2 cellular contexts compared by ENCODE assay signal in the genomic region with DNA sequence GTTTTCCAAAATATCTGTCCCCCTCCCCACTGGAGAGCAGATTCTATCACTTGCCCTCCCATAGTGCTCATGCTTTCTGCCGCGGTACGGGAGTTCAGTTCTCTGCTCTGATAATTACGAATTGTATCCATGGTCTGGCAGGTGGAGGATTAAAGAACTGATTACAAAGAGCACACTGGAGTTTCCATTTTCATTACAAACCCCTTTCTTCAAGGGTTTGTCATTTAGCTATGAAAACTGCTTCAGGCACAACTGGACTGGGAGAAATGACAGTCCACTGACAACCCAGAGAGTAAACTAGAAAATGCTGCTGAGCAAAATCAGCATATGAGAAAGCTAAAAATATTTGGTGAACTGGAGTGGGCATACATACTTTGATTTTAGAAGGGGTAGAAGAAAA.
TF ChIP-seq lines count a peak whose summit lies in the region.

No MANE protein-coding gene starts in this region.

TF ChIP-seq in GM23338, 12 proteins besides CTCF, POLR2A, EP300 and RAD21 (continued from another document):
- TF ChIP-seq, protein P1, sequence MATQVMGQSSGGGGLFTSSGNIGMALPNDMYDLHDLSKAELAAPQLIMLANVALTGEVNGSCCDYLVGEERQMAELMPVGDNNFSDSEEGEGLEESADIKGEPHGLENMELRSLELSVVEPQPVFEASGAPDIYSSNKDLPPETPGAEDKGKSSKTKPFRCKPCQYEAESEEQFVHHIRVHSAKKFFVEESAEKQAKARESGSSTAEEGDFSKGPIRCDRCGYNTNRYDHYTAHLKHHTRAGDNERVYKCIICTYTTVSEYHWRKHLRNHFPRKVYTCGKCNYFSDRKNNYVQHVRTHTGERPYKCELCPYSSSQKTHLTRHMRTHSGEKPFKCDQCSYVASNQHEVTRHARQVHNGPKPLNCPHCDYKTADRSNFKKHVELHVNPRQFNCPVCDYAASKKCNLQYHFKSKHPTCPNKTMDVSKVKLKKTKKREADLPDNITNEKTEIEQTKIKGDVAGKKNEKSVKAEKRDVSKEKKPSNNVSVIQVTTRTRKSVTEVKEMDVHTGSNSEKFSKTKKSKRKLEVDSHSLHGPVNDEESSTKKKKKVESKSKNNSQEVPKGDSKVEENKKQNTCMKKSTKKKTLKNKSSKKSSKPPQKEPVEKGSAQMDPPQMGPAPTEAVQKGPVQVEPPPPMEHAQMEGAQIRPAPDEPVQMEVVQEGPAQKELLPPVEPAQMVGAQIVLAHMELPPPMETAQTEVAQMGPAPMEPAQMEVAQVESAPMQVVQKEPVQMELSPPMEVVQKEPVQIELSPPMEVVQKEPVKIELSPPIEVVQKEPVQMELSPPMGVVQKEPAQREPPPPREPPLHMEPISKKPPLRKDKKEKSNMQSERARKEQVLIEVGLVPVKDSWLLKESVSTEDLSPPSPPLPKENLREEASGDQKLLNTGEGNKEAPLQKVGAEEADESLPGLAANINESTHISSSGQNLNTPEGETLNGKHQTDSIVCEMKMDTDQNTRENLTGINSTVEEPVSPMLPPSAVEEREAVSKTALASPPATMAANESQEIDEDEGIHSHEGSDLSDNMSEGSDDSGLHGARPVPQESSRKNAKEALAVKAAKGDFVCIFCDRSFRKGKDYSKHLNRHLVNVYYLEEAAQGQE (IDR thresholded peaks at IDR 0.05; ENCODE audit: unreplicated experiment) = no peak
- TF ChIP-seq JUNB (IDR thresholded peaks at IDR 0.05; ENCODE audit: unreplicated experiment) = no peak
- no peak for TF ChIP-seq ZNF331 (CRISPR knock-in tag; IDR thresholded peaks at IDR 0.05; ENCODE audit: low read depth)
- no peak for TF ChIP-seq NANOG (IDR thresholded peaks at IDR 0.05; ENCODE audit: borderline replicate concordance)
- TF ChIP-seq, protein P2, sequence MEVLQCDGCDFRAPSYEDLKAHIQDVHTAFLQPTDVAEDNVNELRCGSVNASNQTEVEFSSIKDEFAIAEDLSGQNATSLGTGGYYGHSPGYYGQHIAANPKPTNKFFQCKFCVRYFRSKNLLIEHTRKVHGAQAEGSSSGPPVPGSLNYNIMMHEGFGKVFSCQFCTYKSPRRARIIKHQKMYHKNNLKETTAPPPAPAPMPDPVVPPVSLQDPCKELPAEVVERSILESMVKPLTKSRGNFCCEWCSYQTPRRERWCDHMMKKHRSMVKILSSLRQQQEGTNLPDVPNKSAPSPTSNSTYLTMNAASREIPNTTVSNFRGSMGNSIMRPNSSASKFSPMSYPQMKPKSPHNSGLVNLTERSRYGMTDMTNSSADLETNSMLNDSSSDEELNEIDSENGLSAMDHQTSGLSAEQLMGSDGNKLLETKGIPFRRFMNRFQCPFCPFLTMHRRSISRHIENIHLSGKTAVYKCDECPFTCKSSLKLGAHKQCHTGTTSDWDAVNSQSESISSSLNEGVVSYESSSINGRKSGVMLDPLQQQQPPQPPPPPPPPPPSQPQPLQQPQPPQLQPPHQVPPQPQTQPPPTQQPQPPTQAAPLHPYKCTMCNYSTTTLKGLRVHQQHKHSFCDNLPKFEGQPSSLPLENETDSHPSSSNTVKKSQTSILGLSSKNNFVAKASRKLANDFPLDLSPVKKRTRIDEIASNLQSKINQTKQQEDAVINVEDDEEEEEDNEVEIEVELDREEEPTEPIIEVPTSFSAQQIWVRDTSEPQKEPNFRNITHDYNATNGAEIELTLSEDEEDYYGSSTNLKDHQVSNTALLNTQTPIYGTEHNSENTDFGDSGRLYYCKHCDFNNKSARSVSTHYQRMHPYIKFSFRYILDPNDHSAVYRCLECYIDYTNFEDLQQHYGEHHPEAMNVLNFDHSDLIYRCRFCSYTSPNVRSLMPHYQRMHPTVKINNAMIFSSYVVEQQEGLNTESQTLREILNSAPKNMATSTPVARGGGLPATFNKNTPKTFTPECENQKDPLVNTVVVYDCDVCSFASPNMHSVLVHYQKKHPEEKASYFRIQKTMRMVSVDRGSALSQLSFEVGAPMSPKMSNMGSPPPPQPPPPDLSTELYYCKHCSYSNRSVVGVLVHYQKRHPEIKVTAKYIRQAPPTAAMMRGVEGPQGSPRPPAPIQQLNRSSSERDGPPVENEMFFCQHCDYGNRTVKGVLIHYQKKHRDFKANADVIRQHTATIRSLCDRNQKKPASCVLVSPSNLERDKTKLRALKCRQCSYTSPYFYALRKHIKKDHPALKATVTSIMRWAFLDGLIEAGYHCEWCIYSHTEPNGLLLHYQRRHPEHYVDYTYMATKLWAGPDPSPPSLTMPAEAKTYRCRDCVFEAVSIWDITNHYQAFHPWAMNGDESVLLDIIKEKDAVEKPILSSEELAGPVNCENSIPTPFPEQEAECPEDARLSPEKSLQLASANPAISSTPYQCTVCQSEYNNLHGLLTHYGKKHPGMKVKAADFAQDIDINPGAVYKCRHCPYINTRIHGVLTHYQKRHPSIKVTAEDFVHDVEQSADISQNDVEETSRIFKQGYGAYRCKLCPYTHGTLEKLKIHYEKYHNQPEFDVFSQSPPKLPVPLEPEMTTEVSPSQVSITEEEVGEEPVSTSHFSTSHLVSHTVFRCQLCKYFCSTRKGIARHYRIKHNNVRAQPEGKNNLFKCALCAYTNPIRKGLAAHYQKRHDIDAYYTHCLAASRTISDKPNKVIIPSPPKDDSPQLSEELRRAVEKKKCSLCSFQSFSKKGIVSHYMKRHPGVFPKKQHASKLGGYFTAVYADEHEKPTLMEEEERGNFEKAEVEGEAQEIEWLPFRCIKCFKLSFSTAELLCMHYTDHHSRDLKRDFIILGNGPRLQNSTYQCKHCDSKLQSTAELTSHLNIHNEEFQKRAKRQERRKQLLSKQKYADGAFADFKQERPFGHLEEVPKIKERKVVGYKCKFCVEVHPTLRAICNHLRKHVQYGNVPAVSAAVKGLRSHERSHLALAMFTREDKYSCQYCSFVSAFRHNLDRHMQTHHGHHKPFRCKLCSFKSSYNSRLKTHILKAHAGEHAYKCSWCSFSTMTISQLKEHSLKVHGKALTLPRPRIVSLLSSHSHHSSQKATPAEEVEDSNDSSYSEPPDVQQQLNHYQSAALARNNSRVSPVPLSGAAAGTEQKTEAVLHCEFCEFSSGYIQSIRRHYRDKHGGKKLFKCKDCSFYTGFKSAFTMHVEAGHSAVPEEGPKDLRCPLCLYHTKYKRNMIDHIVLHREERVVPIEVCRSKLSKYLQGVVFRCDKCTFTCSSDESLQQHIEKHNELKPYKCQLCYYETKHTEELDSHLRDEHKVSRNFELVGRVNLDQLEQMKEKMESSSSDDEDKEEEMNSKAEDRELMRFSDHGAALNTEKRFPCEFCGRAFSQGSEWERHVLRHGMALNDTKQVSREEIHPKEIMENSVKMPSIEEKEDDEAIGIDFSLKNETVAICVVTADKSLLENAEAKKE (CRISPR knock-in tag; IDR thresholded peaks at IDR 0.05) = no peak

TF ChIP-seq in WTC11, 78 proteins besides CTCF, POLR2A, EP300 and RAD21 (continued from another document):
- TF ChIP-seq, protein P3, sequence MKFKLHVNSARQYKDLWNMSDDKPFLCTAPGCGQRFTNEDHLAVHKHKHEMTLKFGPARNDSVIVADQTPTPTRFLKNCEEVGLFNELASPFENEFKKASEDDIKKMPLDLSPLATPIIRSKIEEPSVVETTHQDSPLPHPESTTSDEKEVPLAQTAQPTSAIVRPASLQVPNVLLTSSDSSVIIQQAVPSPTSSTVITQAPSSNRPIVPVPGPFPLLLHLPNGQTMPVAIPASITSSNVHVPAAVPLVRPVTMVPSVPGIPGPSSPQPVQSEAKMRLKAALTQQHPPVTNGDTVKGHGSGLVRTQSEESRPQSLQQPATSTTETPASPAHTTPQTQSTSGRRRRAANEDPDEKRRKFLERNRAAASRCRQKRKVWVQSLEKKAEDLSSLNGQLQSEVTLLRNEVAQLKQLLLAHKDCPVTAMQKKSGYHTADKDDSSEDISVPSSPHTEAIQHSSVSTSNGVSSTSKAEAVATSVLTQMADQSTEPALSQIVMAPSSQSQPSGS (CRISPR knock-in tag; IDR thresholded peaks at IDR 0.05; ENCODE audit: borderline replicate concordance, low read depth) = no peak
- TF ChIP-seq, protein P4, sequence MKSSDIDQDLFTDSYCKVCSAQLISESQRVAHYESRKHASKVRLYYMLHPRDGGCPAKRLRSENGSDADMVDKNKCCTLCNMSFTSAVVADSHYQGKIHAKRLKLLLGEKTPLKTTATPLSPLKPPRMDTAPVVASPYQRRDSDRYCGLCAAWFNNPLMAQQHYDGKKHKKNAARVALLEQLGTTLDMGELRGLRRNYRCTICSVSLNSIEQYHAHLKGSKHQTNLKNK (CRISPR knock-in tag; IDR thresholded peaks at IDR 0.05) = no peak
- TF ChIP-seq JUN (CRISPR knock-in tag; IDR thresholded peaks at IDR 0.05) = no peak
